ENCODE assay signal across 8 cellular contexts in the genomic region with DNA sequence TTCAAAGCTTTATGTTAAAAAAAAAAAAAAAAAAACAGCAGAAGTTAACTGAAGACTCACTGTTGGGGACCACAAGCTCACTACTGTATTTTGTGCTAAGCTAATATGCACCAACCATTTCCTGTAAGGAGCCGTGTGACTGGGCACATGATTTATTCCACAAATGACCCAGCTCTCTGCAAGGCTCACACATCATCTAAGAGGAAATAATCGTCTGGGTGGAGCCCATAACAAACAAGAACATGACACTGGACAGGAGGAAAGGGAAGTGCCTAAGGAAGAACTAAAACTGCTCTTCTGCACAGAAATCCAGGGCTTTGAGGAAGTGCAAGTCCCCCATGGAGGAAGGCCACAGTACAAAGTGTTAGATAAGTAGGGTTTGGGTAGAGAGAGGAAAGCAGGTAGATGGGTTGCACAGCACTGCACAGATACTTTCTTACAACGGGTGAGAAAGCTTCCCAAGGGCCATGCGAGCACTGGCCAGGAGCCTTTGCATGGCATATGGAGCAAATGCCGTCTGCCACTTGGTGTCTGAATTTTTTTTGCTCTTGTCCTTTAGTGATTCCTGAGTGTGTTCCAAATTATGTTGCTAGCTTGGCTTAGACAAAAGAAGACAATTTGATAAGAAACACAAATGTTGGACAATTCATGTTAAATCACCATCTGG. TPM values are rescaled to one million over a fixed set of nuclear protein-coding genes. Genes with fewer than 3 reads are reported as not detected.
DNase-seq lines count a peak whose midpoint lies in the region; ATAC-seq and TF ChIP-seq lines count a peak whose summit lies in the region.

No MANE protein-coding gene starts in this region.

- peaks cover 34 to 60% of the 10 kb centered on the region in 2 donors for H3K4me1 ChIP-seq in lung (ENCODE audit: control insufficient read depth in 2 of 2, insufficient read depth in 2 of 2, low read length in 2 of 2)

- peak overlapping the region; percentile 64 to 95 for H3K27ac ChIP-seq in lung (ENCODE audit: low read depth in 1 of 2, low read length in 1 of 2)

- no peaks in the 10 kb centered on the region for H3K27me3 ChIP-seq in lung (ENCODE audit: control insufficient read depth, insufficient read depth)

- H3K9me3 Mint-ChIP-seq in type B pancreatic cell = no peaks in the 10 kb centered on the region

- no peak overlapping the region for H3K4me3 ChIP-seq in lung

- TF ChIP-seq CTCF in lung (IDR thresholded peaks at IDR 0.05; ENCODE audit: control extremely low read depth, extremely low read depth) (no peak), type B pancreatic cell (conservative IDR thresholded peaks at IDR 0.05) (no peak)

- peaks cover 0 to under 1% of the 10 kb centered on the region in 2 donors for H3K9me3 ChIP-seq in lung (ENCODE audit: control insufficient read depth in 2 of 2, insufficient read depth in 1 of 2, low read length in 1 of 2)

- DNase-seq in stimulated activated CD8-positive, alpha-beta memory T cell treated with anti-CD3 and anti-CD28 coated beads, Interleukin-12 subunit alpha, Interleukin-12 subunit beta, amount 100 ng/mL, for 4 hours (ENCODE audit: low read depth) = peak; percentile 24
- DNase-seq in stimulated activated CD8-positive, alpha-beta memory T cell treated with anti-CD3 and anti-CD28 coated beads, Interleukin-4, amount 100 ng/mL, for 48 hours = no peak
- DNase-seq in OCI-M1 (lab: John Stamatoyannopoulos, UW) (peak; percentile 81), cerebellar cortex (ENCODE audit: low spot score) (peak; percentile 90), lung (ENCODE audit: low spot score) (peak; percentile 51), type B pancreatic cell (ENCODE audit: extremely low spot score, unreplicated experiment) (no peak), NCI-H1105 (lab: John Stamatoyannopoulos, UW) (no peak)

- ATAC-seq in HG03095 (IDR thresholded peaks at IDR 0.05; ENCODE audit: unreplicated experiment) = peak; percentile 58
- ATAC-seq in lung (ENCODE audit: insufficient read depth, low FRiP score) = peak; percentile 68

- peaks cover 10% of the 10 kb centered on the region for H3K36me3 Mint-ChIP-seq in type B pancreatic cell

- 16 to 24% methylated on average over 5 of the region's 5 CpGs for WGBS in lung, 2 donors

- H3K4me1 Mint-ChIP-seq in type B pancreatic cell (ENCODE audit: unreplicated experiment) = peaks cover 56% of the 10 kb centered on the region

- H3K27me3 Mint-ChIP-seq in type B pancreatic cell = no peaks in the 10 kb centered on the region

- H3K4me3 Mint-ChIP-seq in type B pancreatic cell = peak overlapping the region; percentile 69

- H3K27ac Mint-ChIP-seq in type B pancreatic cell = peak overlapping the region; percentile 97

- H3K36me3 ChIP-seq in lung (ENCODE audit: control insufficient read depth in 2 of 2, insufficient read depth in 2 of 2, low read length in 2 of 2) = peaks cover 0 to 4% of the 10 kb centered on the region in 2 donors

RNA-seq across cellular contexts. Expression of gene NFE2L2, which starts 24.5 kb away (rescaled TPM):
- 100 to 1,000 TPM in 1 of 2 donors, 10 to 100 TPM in 1; 94.6 to 145 TPM for total RNA-seq in lung
- 10 to 100 TPM; 45.5 to 66.6 TPM for polyA plus RNA-seq in lung
- 74.7 and 95.0 TPM in 2 replicates for total RNA-seq in type B pancreatic cell (ENCODE audit: low replicate concordance)

RNA-seq across cellular contexts. Expression of gene HNRNPA3, which starts 27.5 kb away (rescaled TPM):
- total RNA-seq in lung (100 to 1,000 TPM; 155 to 164 TPM), type B pancreatic cell (ENCODE audit: low replicate concordance) (203 and 304 TPM in 2 replicates)
- 100 to 1,000 TPM; 169 to 182 TPM for polyA plus RNA-seq in lung

Comparison
In these comparisons a context has a peak if more than half of its experiments do, and no peak if none do; other contexts are left out.
1. DNase-seq: peak in stimulated activated CD8-positive, alpha-beta memory T cell treated with anti-CD3 and anti-CD28 coated beads, Interleukin-12 subunit alpha, Interleukin-12 subunit beta, amount 100 ng/mL, for 4 hours (single experiment), OCI-M1 (single experiment), cerebellar cortex (single experiment) and lung (single experiment); none in stimulated activated CD8-positive, alpha-beta memory T cell treated with anti-CD3 and anti-CD28 coated beads, Interleukin-4, amount 100 ng/mL, for 48 hours (single experiment), type B pancreatic cell (single experiment) and NCI-H1105 (single experiment).